In genomic region chr20:50731930-50732690, GRCh38 we compare ENCODE assay signal across 8 cellular contexts. TPM values are rescaled to one million over a fixed set of nuclear protein-coding genes. Genes with fewer than 3 reads are reported as not detected.
DNase-seq lines count a peak whose midpoint lies in the region; ATAC-seq, FAIRE-seq and TF ChIP-seq lines count a peak whose summit lies in the region.

No MANE protein-coding gene starts in this region.

- H3K4me3 ChIP-seq in PC-3 (ENCODE audit: low read length) (peak overlapping the region; percentile 79), H1 (ENCODE audit: extremely low read depth in 1 of 4, insufficient read depth in 2 of 4, low read depth in 3 of 4, low read length in 4 of 4) (peak overlapping the region; percentile 80 to 96 (median 92)), neuronal stem cell (ENCODE audit: low read length in 2 of 2) (peak overlapping the region; percentile 79 to 98)

- H3K18ac ChIP-seq in H1 (ENCODE audit: extremely low read depth, low read length): no peak overlapping the region; the same call in 1 of the 2 replicates
- H3K18ac ChIP-seq in neuronal stem cell (ENCODE audit: low read length): peak overlapping the region; percentile 92

- H3K56ac ChIP-seq in H1 (replicated peaks; ENCODE audit: insufficient read length, low read depth, low read length): peak overlapping the region; percentile 85

- H3K9ac ChIP-seq in PC-3 (ENCODE audit: low read length): peak overlapping the region; percentile 75
- peak overlapping the region; percentile 77 to 98 (median 84) for H3K9ac ChIP-seq in H1 (replicated peaks in 1 of 4; ENCODE audit: extremely low read depth in 1 of 4, low read depth in 3 of 4, low read length in 3 of 4)
- H3K9ac ChIP-seq in neuronal stem cell (ENCODE audit: low read depth, low read length, poor library complexity): peak overlapping the region; percentile 98

- H3K4me1 ChIP-seq in PC-3 (ENCODE audit: insufficient read depth, low read length): peaks cover 62% of the 10 kb centered on the region
- peaks cover 2 to 9% (median 7%) of the 10 kb centered on the region in 4 experiments; a peak in 6 of 7 replicates for H3K4me1 ChIP-seq in H1 (replicated peaks in 1 of 4; ENCODE audit: control insufficient read depth in 3 of 4, insufficient read depth in 4 of 4, low read length in 3 of 4)
- H3K4me1 ChIP-seq in neuronal stem cell (ENCODE audit: control insufficient read depth in 2 of 2, insufficient read depth in 1 of 2, low read depth in 1 of 2, low read length in 2 of 2): peaks cover 12 to 17% of the 10 kb centered on the region in 2 donors

- H3K36me3 ChIP-seq in PC-3 (ENCODE audit: low read depth, low read length) (no peaks in the 10 kb centered on the region), H1 (ENCODE audit: control insufficient read depth in 2 of 4, insufficient read depth in 4 of 4, low read length in 3 of 4) (peaks cover 0 to 4% (median 2%) of the 10 kb centered on the region in 4 experiments; a peak in 2 of 8 replicates), neuronal stem cell (replicated peaks in 1 of 2; ENCODE audit: control insufficient read depth in 2 of 2, insufficient read depth in 2 of 2, low read length in 2 of 2) (peaks cover 0 to 3% of the 10 kb centered on the region in 2 donors)

- H4K20me1 ChIP-seq in PC-3 (ENCODE audit: low read length): peaks cover 14% of the 10 kb centered on the region; the same call in 1 of the 2 replicates
- peaks cover 0 to 3% of the 10 kb centered on the region in 2 experiments for H4K20me1 ChIP-seq in H1 (replicated peaks in 1 of 2; ENCODE audit: control insufficient read depth in 1 of 2, insufficient read depth in 2 of 2, low read length in 2 of 2)

- ATAC-seq in PC-3 (peak; percentile 2), HG02610 (IDR thresholded peaks at IDR 0.05; ENCODE audit: unreplicated experiment) (no peak), GM18907 (IDR thresholded peaks at IDR 0.05; ENCODE audit: unreplicated experiment) (no peak)

- H3K79me2 ChIP-seq in PC-3 (ENCODE audit: low read length): peaks cover 58% of the 10 kb centered on the region
- H3K79me2 ChIP-seq in H1 (ENCODE audit: control insufficient read depth in 1 of 2, insufficient read depth in 2 of 2, low read length in 2 of 2): peaks cover 12 to 52% of the 10 kb centered on the region in 2 experiments; a peak in 3 of 4 replicates

- TF ChIP-seq CTCF in PC-3 (conservative IDR thresholded peaks at IDR 0.05; ENCODE audit: low read depth, low read length): no peak
- TF ChIP-seq CTCF in H1 (IDR thresholded peaks at IDR 0.05; ENCODE audit: control extremely low read depth in 1 of 3, insufficient read depth in 1 of 3, low read depth in 1 of 3, low read length in 3 of 3): 0 out of 4 replicates have a peak, but pooled peaks of 1 of the 3 experiments have one; percentile 4

- DNase-seq in NCI-H1417 (lab: John Stamatoyannopoulos, UW) (peak; percentile 18 to 75 (median 66)), NCI-H1417 treated with DMSO at 0.1 percent for 48 hours (lab: John Stamatoyannopoulos, UW) (no peak), PC-3 (peak; percentile 44), H1 (ENCODE audit: low read depth in 1 of 2, low spot score in 2 of 2) (no peak), neuronal stem cell (ENCODE audit: low spot score) (peak; percentile 47), HCEC 1CT (no peak)

- no peaks in the 10 kb centered on the region for H3K9me3 ChIP-seq in PC-3 (ENCODE audit: low read length)
- H3K9me3 ChIP-seq in H1 (ENCODE audit: insufficient read depth in 2 of 2, low read depth in 1 of 2, low read length in 1 of 2): no peaks in the 10 kb centered on the region
- no peaks in the 10 kb centered on the region for H3K9me3 ChIP-seq in neuronal stem cell (replicated peaks in 1 of 2; ENCODE audit: control insufficient read depth in 2 of 2, insufficient read depth in 1 of 2, low read depth in 1 of 2, low read length in 2 of 2)

- no peaks in the 10 kb centered on the region for H3K9me2 ChIP-seq in PC-3 (replicated peaks; ENCODE audit: low read length)

- CTCF ChIA-PET in PC-3 (lab: Charles Lee) (interaction anchor here (2.1 kb wide), 1 partner anchor 17 kb away, joined by 12 read pairs; no protein-coding TSS in a partner anchor), H1 (lab: Charles Lee; ENCODE audit: partially characterized antibody) (interaction anchor here (1.0 to 3.7 kb wide), 5 partner anchors 9 to 38 kb away, joined by 3 to 27 read pairs (median 6); no protein-coding TSS in a partner anchor)

- H2BK20ac ChIP-seq in H1 (ENCODE audit: low read length): no peak overlapping the region

- 4% methylated on average over 17 of the region's 29 CpGs; no CpG with 5 or more reads in 1 of the 2 experiments for WGBS in H1 (ENCODE audit: extremely low coverage in 1 of 2, insufficient coverage in 1 of 2, insufficient read length in 1 of 2, insufficient replicate concordance in 2 of 2, low coverage in 1 of 2, low lambda C conversion rate in 2 of 2, missing lambda C conversion rate in 1 of 2), 2 experiments
- no CpG with 5 or more reads among the region's 29 CpGs for WGBS in neuronal stem cell (ENCODE audit: extremely low coverage in 2 of 2, insufficient read length in 2 of 2, insufficient replicate concordance in 1 of 2), 2 donors

- H2BK5ac ChIP-seq in H1 (ENCODE audit: low read depth, low read length) (0 out of 2 replicates have a peak overlapping the region, but pooled peaks have one; percentile 54), neuronal stem cell (ENCODE audit: low read length) (peak overlapping the region; percentile 93)

- no peak overlapping the region for H2BK12ac ChIP-seq in H1 (ENCODE audit: low read depth, low read length)
- H2BK12ac ChIP-seq in neuronal stem cell (ENCODE audit: low read length): peak overlapping the region; percentile 60

- TF ChIP-seq POLR2A in H1 (IDR thresholded peaks at IDR 0.05; ENCODE audit: control extremely low read depth in 1 of 2, low read depth in 2 of 2, low read length in 2 of 2): no peak

- no peak for TF ChIP-seq EP300 in H1 (IDR thresholded peaks at IDR 0.05; ENCODE audit: borderline replicate concordance in 1 of 2, low read depth in 2 of 2, low read length in 2 of 2)

- H3K79me1 ChIP-seq in H1 (ENCODE audit: low read depth, low read length) (no peaks in the 10 kb centered on the region), neuronal stem cell (ENCODE audit: low read depth, low read length) (no peaks in the 10 kb centered on the region)

- peak overlapping the region; percentile 78 for H2AFZ ChIP-seq in PC-3 (ENCODE audit: low read length)
- no peak overlapping the region for H2AFZ ChIP-seq in H1 (ENCODE audit: low read length)
- peak overlapping the region; percentile 94 for H2AFZ ChIP-seq in neuronal stem cell (ENCODE audit: low read length)

- intact Hi-C loops in PC-3 (cut with micrococcal nuclease): loop anchor here (1.0 to 10.0 kb wide), 4 partner anchors 13 to 617 kb away; partner anchors contain the start of gene UBE2V1

- H3F3A ChIP-seq in PC-3 (ENCODE audit: low read length, unreplicated experiment): peaks cover 6% of the 10 kb centered on the region

- H3K14ac ChIP-seq in H1 (ENCODE audit: insufficient read length): no peak overlapping the region
- H3K14ac ChIP-seq in neuronal stem cell (ENCODE audit: low read length): no peak overlapping the region

- H3K23me2 ChIP-seq in H1 (ENCODE audit: low read depth, low read length): peaks cover 7% of the 10 kb centered on the region

- H3K4ac ChIP-seq in H1 (replicated peaks; ENCODE audit: insufficient read length, low read depth, low read length): no peak overlapping the region
- no peak overlapping the region for H3K4ac ChIP-seq in neuronal stem cell (ENCODE audit: low read length)

- H4K91ac ChIP-seq in H1 (replicated peaks; ENCODE audit: insufficient read length, low read length): no peak overlapping the region
- no peak overlapping the region for H4K91ac ChIP-seq in neuronal stem cell (ENCODE audit: low read depth, low read length, poor library complexity)

- H3K23ac ChIP-seq in H1 (ENCODE audit: insufficient read length): no peak overlapping the region
- peak overlapping the region; percentile 93 for H3K23ac ChIP-seq in neuronal stem cell (ENCODE audit: low read depth, low read length, poor library complexity)

- H3K4me2 ChIP-seq in PC-3 (ENCODE audit: low read length) (peak overlapping the region; percentile 85), H1 (ENCODE audit: insufficient read depth in 1 of 2, low read depth in 2 of 2, low read length in 2 of 2) (peak overlapping the region; percentile 74 to 75), neuronal stem cell (ENCODE audit: insufficient read depth, low read length, poor library complexity, severe bottlenecking) (peak overlapping the region; percentile 65)

- POLR2A ChIA-PET in PC-3 (lab: Charles Lee; ENCODE audit: unreplicated experiment): no interaction called here
- POLR2A ChIA-PET in H1 (lab: Charles Lee; ENCODE audit: partially characterized antibody): interaction anchor here (0.6 to 2.3 kb wide), 11 partner anchors 9 to 95 kb away, joined by 3 to 6 read pairs (median 4); no protein-coding TSS in a partner anchor

- no peak overlapping the region for H2BK15ac ChIP-seq in H1 (ENCODE audit: low read length)
- H2BK15ac ChIP-seq in neuronal stem cell (ENCODE audit: low read length): peak overlapping the region; percentile 75

- H3K27me3 ChIP-seq in PC-3 (ENCODE audit: low read length) (no peaks in the 10 kb centered on the region), H1 (replicated peaks in 1 of 4; ENCODE audit: control insufficient read depth in 3 of 4, extremely low read depth in 1 of 4, insufficient read depth in 3 of 4, low read length in 3 of 4) (no peaks in the 10 kb centered on the region), neuronal stem cell (ENCODE audit: control insufficient read depth in 3 of 3, insufficient read depth in 3 of 3, low read depth in 1 of 3, low read length in 3 of 3) (no peaks in the 10 kb centered on the region)

- BruUV-seq in PC-3 (replicated peaks; lab: Mats Ljungman, UMichigan): TSS peak; percentile 52

- no peak overlapping the region for H4K5ac ChIP-seq in H1 (ENCODE audit: insufficient read length, low read depth, low read length)

- no peak for TF ChIP-seq RAD21 in H1 (IDR thresholded peaks at IDR 0.05 in 1 of 2, conservative IDR thresholded peaks at IDR 0.05 in 1 of 2; ENCODE audit: low read depth in 2 of 2, low read length in 2 of 2)

- no peak overlapping the region for H2AK5ac ChIP-seq in H1 (ENCODE audit: low read depth, low read length)
- H2AK5ac ChIP-seq in neuronal stem cell (ENCODE audit: low read depth, low read length): peak overlapping the region; percentile 64

- H2BK120ac ChIP-seq in H1 (replicated peaks; ENCODE audit: low read depth, low read length) (no peak overlapping the region), neuronal stem cell (ENCODE audit: low read depth, low read length) (no peak overlapping the region)

- H3K27ac ChIP-seq in PC-3 (ENCODE audit: low read length) (no peak overlapping the region), H1 (ENCODE audit: low read depth, low read length) (peak overlapping the region; percentile 72), neuronal stem cell (replicated peaks; ENCODE audit: low read length) (peak overlapping the region; percentile 94)

- FAIRE-seq in H1 (lab: Jason Lieb, UNC): no peak

- H4K8ac ChIP-seq in H1 (ENCODE audit: extremely low read depth, insufficient read depth, low read length): peak overlapping the region; percentile 92
- H4K8ac ChIP-seq in neuronal stem cell (ENCODE audit: low read depth, low read length): no peak overlapping the region

RNA-seq across cellular contexts. Expression of gene PARD6B, which starts 0.7 kb away (rescaled TPM):
- total RNA-seq in PC-3 (2014; rRNA removed): 3.7 and 4.3 TPM in 2 replicates
- total RNA-seq in H1 (2021; fragmentation: NEBNext Ultra II Directional; extraction: Animal tissue kit (Norgen Biotek cat#: 25700)): 27.3 and 34.1 TPM in 2 replicates
- polyA plus RNA-seq in H1 (2011; rRNA removed): 3.3 and 5.2 TPM in 2 replicates
- 5.0 TPM for polyA plus RNA-seq in H1 (2011; cell fraction: cytosol; rRNA removed)
- 2.2 TPM for polyA plus RNA-seq in H1 (2011; cell fraction: nucleus; rRNA removed)
- polyA plus RNA-seq in H1 (2012, experiment 1 of 2): 3.3 to 5.1 TPM (median 3.8 TPM) in 4 replicates
- polyA plus RNA-seq in H1 (2012, experiment 2 of 2): 1.2 TPM
- 5.8 TPM for polyA plus RNA-seq in H1 (2013, experiment 1 of 2)
- polyA plus RNA-seq in H1 (2013, experiment 2 of 2): 5.6 TPM
- 12.2 and 13.7 TPM in 2 replicates for polyA minus RNA-seq in H1 (2011; rRNA and poly(A)+ RNA removed)
- 16.4 TPM for polyA minus RNA-seq in H1 (2011; cell fraction: cytosol; rRNA and poly(A)+ RNA removed)
- polyA minus RNA-seq in H1 (2011; cell fraction: nucleus; rRNA and poly(A)+ RNA removed): 6.4 TPM
- polyA plus RNA-seq in neuronal stem cell (2013, experiment 1 of 2): 9.2 TPM
- polyA plus RNA-seq in neuronal stem cell (2013, experiment 2 of 2): 10.3 TPM

RNA-seq across cellular contexts. Expression of gene RIPOR3, which starts 40.8 kb away (rescaled TPM):
- total RNA-seq in PC-3 (2014; rRNA removed): 0.04 TPM in 1 of 2 replicates, not detected in the other
- 4.5 and 4.7 TPM in 2 replicates for total RNA-seq in H1 (2021; fragmentation: NEBNext Ultra II Directional; extraction: Animal tissue kit (Norgen Biotek cat#: 25700))
- polyA plus RNA-seq in H1 (2011; rRNA removed): 3.6 and 5.6 TPM in 2 replicates
- polyA plus RNA-seq in H1 (2011; cell fraction: cytosol; rRNA removed): 6.9 TPM
- 43.0 TPM for polyA plus RNA-seq in H1 (2011; cell fraction: nucleus; rRNA removed)
- polyA plus RNA-seq in H1 (2012, experiment 1 of 2): 5.7 to 7.7 TPM (median 5.9 TPM) in 4 replicates
- polyA plus RNA-seq in H1 (2012, experiment 2 of 2): 1.6 TPM
- polyA plus RNA-seq in H1 (2013, experiment 1 of 2): 3.2 TPM
- polyA plus RNA-seq in H1 (2013, experiment 2 of 2): 2.5 TPM
- polyA minus RNA-seq in H1 (2011; rRNA and poly(A)+ RNA removed): 3.3 and 3.8 TPM in 2 replicates
- polyA minus RNA-seq in H1 (2011; cell fraction: cytosol; rRNA and poly(A)+ RNA removed): 3.1 TPM
- 9.2 TPM for polyA minus RNA-seq in H1 (2011; cell fraction: nucleus; rRNA and poly(A)+ RNA removed)
- polyA plus RNA-seq in neuronal stem cell (2013, experiment 1 of 2): 2.5 TPM
- polyA plus RNA-seq in neuronal stem cell (2013, experiment 2 of 2): 2.3 TPM

Comparison
In these comparisons a context has a peak if more than half of its experiments do, and no peak if none do; other contexts are left out.
1. DNase-seq: peak in NCI-H1417 (3 of 3), PC-3 (single experiment) and neuronal stem cell (single experiment); none in NCI-H1417 treated with DMSO at 0.1 percent for 48 hours (single experiment), H1 (0 of 2) and HCEC 1CT (single experiment).
2. Peak in every context shown above with its lines, with median percentiles within 50 percentile points of each other: H3K4me2 ChIP-seq, H3K4me3 ChIP-seq and H3K9ac ChIP-seq.